ENCODE assay signal across 7 cellular contexts in the genomic region with DNA sequence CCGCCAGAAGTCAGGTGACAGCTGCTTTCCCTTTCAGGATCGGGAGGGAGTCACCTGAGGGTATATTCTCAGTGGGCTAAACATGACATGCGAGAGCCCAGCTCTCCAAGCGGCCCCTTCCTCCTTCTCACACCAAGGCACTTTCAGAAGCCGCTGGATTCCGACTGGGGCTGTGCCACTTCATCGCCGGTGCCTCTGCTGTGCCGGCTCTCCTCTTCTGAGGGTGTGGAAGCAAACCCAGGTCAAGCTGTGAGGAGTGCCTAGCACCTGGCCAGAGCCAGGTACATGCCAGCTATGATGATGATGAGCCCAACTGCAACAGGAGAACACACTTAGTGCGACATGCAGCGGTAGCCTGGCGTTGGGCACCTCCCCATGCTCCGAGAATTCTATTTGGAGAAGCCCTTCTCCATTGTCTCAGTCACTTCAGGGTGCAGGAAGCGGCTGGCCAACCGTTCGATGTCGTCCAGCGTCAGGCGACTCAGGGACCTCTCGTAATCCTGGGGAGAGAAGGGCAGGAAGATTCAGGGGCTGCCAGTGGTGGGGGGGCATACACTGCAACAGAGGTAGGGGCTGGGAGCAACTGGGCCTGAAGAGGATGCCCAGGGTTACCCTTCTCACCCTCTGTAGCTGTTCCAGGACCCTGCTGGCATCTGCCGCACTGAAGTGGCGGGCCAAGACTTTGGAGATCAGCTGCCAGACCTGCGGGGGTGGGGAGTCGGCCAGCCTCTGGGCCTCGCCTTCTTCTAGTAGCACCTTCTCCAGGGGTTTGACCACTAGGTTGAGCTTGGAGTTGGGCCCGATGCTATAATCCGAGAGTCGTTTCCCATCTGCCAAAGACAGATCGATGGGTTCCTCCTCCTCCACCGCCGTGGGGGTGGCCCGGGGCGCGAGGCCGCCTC. TPM values are rescaled to one million over a fixed set of nuclear protein-coding genes. Genes with fewer than 3 reads are reported as not detected.
DNase-seq lines count a peak whose midpoint lies in the region; TF ChIP-seq lines count a peak whose summit lies in the region.

No MANE protein-coding gene starts in this region.

- no peaks in the 10 kb centered on the region for H3K79me2 ChIP-seq in H9 (ENCODE audit: insufficient read depth, low read length)

- H2BK15ac ChIP-seq in H9 (ENCODE audit: low read depth, low read length): no peak overlapping the region

- no peak overlapping the region for H3K14ac ChIP-seq in H9 (ENCODE audit: insufficient read depth, low read length)

- H3K4me1 ChIP-seq in H9 (ENCODE audit: insufficient read depth, low read length): no peaks in the 10 kb centered on the region; the same call in 1 of the 2 replicates
- H3K4me1 ChIP-seq in SJSA1 (replicated peaks): peaks cover 30% of the 10 kb centered on the region
- peaks cover 27% of the 10 kb centered on the region for H3K4me1 ChIP-seq in skeletal muscle satellite cell (ENCODE audit: control insufficient read depth, insufficient read depth, low read length)

- H3K9me3 ChIP-seq in H9 (ENCODE audit: control insufficient read depth, low read depth, low read length): peaks cover 53% of the 10 kb centered on the region
- no peaks in the 10 kb centered on the region for H3K9me3 ChIP-seq in SJSA1 (replicated peaks)
- H3K9me3 ChIP-seq in skeletal muscle satellite cell (replicated peaks; ENCODE audit: low read length): no peaks in the 10 kb centered on the region

- no peak overlapping the region for H2BK5ac ChIP-seq in H9 (ENCODE audit: insufficient read length, low read length)

- no peak overlapping the region for H3K18ac ChIP-seq in H9 (ENCODE audit: insufficient read length, low read depth, low read length)

- H3K27me3 Mint-ChIP-seq in H9 (ENCODE audit: low read depth) (peaks cover 5% of the 10 kb centered on the region), glutamatergic neuron (ENCODE audit: unreplicated experiment) (no peaks in the 10 kb centered on the region)

- no peak overlapping the region for H4K5ac ChIP-seq in H9 (ENCODE audit: insufficient read length, low read depth, low read length)

- H3K27ac ChIP-seq in H9 (ENCODE audit: insufficient read length, low read depth, low read length) (no peak overlapping the region), SJSA1 (no peak overlapping the region)

- no peak overlapping the region for H3T11ph ChIP-seq in H9 (ENCODE audit: low read length)

- H4K91ac ChIP-seq in H9 (ENCODE audit: insufficient read length, low read depth, low read length): no peak overlapping the region

- H3K23ac ChIP-seq in H9 (ENCODE audit: insufficient read length, low read depth, low read length): no peak overlapping the region

- H3K79me1 ChIP-seq in H9 (ENCODE audit: insufficient read depth, low read depth, low read length, poor library complexity, severe bottlenecking): no peaks in the 10 kb centered on the region

- H2BK120ac ChIP-seq in H9 (ENCODE audit: low read depth, low read length, poor library complexity, severe bottlenecking): no peak overlapping the region

- no peak overlapping the region for H2AK5ac ChIP-seq in H9 (ENCODE audit: insufficient read length, low read length)

- H4K8ac ChIP-seq in H9 (replicated peaks; ENCODE audit: insufficient read length, low read depth, low read length): no peak overlapping the region

- H3K27ac Mint-ChIP-seq in H9 (no peak overlapping the region), glutamatergic neuron (ENCODE audit: unreplicated experiment) (no peak overlapping the region)

- H3K36me3 ChIP-seq in SJSA1 (peaks cover 35% of the 10 kb centered on the region), skeletal muscle satellite cell (ENCODE audit: insufficient read depth, low read length) (peaks cover 26% of the 10 kb centered on the region)

- H3K36me3 Mint-ChIP-seq in H9 (ENCODE audit: insufficient read depth in 1 of 3, low read depth in 3 of 3) (peaks cover 3 to 28% (median 22%) of the 10 kb centered on the region in 3 experiments; a peak in 6 of 7 replicates), glutamatergic neuron (ENCODE audit: unreplicated experiment) (no peaks in the 10 kb centered on the region)

- H3K4me3 ChIP-seq in SJSA1 (peak overlapping the region; percentile 71), skeletal muscle satellite cell (ENCODE audit: low read length) (peak overlapping the region; percentile 77)

- WGBS in H9 (ENCODE audit: extremely low coverage, insufficient read length, low lambda C conversion rate): no CpG with 5 or more reads among the region's 35 CpGs

- H2BK12ac ChIP-seq in H9 (ENCODE audit: insufficient read length, low read depth, low read length): no peak overlapping the region

- H3K4me1 Mint-ChIP-seq in H9: peaks cover 6 to 15% of the 10 kb centered on the region in 2 experiments; a peak in 3 of 4 replicates
- no peaks in the 10 kb centered on the region for H3K4me1 Mint-ChIP-seq in glutamatergic neuron (ENCODE audit: low read depth, unreplicated experiment)

- no peak overlapping the region for H3K4ac ChIP-seq in H9 (ENCODE audit: low read depth, low read length)

- peak overlapping the region; percentile 20 for H3K4me2 ChIP-seq in H9 (ENCODE audit: insufficient read depth, insufficient read length, low read length)
- peak overlapping the region; percentile 85 for H3K4me2 ChIP-seq in skeletal muscle satellite cell (ENCODE audit: low read length)

- H3K27me3 ChIP-seq in H9 (ENCODE audit: insufficient read depth, low read length) (no peaks in the 10 kb centered on the region), SJSA1 (replicated peaks) (no peaks in the 10 kb centered on the region), skeletal muscle satellite cell (ENCODE audit: control insufficient read depth, insufficient read depth, low read length) (no peaks in the 10 kb centered on the region)

- H3K23me2 ChIP-seq in H9 (ENCODE audit: insufficient read length, low read depth, low read length, poor library complexity, severe bottlenecking): no peaks in the 10 kb centered on the region

- no peak overlapping the region for H2BK20ac ChIP-seq in H9 (ENCODE audit: low read depth, low read length, poor library complexity, severe bottlenecking)

- H3K9ac ChIP-seq in H9 (ENCODE audit: extremely low read depth, insufficient read length, low read length) (no peak overlapping the region), skeletal muscle satellite cell (ENCODE audit: low read depth, low read length) (peak overlapping the region; percentile 73)

- DNase-seq in H9: no peak
- DNase-seq in SJSA1 (ENCODE audit: low read depth in 1 of 2, low spot score in 2 of 2): no peak
- DNase-seq in glutamatergic neuron: no peak
- no peak for DNase-seq in GM10266 (ENCODE audit: extremely low spot score)
- no peak for DNase-seq in GOT3 (lab: John Stamatoyannopoulos, UW)
- DNase-seq in NOMO-1 (lab: John Stamatoyannopoulos, UW; ENCODE audit: unreplicated experiment in 2 of 2): no peak

- H4K20me1 ChIP-seq in H9 (ENCODE audit: control insufficient read depth, insufficient read depth, insufficient read length): no peaks in the 10 kb centered on the region

- H3K4me3 Mint-ChIP-seq in H9 (peak overlapping the region; percentile 62 to 75), glutamatergic neuron (ENCODE audit: unreplicated experiment) (peak overlapping the region; percentile 46)

- H3K9me3 Mint-ChIP-seq in H9: peaks cover 69 to 78% of the 10 kb centered on the region in 2 experiments
- H3K9me3 Mint-ChIP-seq in glutamatergic neuron (ENCODE audit: unreplicated experiment): peaks cover 4% of the 10 kb centered on the region

- no peak overlapping the region for H2AFZ ChIP-seq in H9 (ENCODE audit: low read length)

- TF ChIP-seq CTCF in H9 (conservative IDR thresholded peaks at IDR 0.05): no peak
- no peak for TF ChIP-seq CTCF in glutamatergic neuron (IDR thresholded peaks at IDR 0.05; ENCODE audit: partially characterized antibody, unreplicated experiment)
- TF ChIP-seq CTCF in GM10266 (IDR thresholded peaks at IDR 0.05; ENCODE audit: control insufficient read depth, insufficient read depth, low read depth, missing control alignments): no peak

- no peak overlapping the region for H3K56ac ChIP-seq in H9 (ENCODE audit: insufficient read length, low read depth, low read length)

RNA-seq across cellular contexts. Expression of a gene that starts 1.0 kb away (rescaled TPM):
- total RNA-seq in H9 (2021) (30.9 and 35.4 TPM in 2 replicates), glutamatergic neuron (ENCODE audit: unreplicated experiment) (28.4 TPM)
- total RNA-seq in SJSA1 (2014; rRNA removed; shearing (Covaris generic)): 23.7 and 39.1 TPM in 2 replicates
- 33.2 and 34.0 TPM in 2 replicates for total RNA-seq in skeletal muscle satellite cell (2012; rRNA removed)

RNA-seq across cellular contexts. Expression of a gene that starts 5.0 kb away (rescaled TPM):
- 8.8 and 9.4 TPM in 2 replicates for total RNA-seq in H9 (2021)
- total RNA-seq in SJSA1 (2014; rRNA removed; shearing (Covaris generic)): 10.1 and 19.9 TPM in 2 replicates
- total RNA-seq in glutamatergic neuron (ENCODE audit: unreplicated experiment): 6.1 TPM
- 29.7 and 35.4 TPM in 2 replicates for total RNA-seq in skeletal muscle satellite cell (2012; rRNA removed)

RNA-seq across cellular contexts. Expression of a gene that starts 6.3 kb away (rescaled TPM):
- total RNA-seq in H9 (2021): 32.1 and 32.5 TPM in 2 replicates
- total RNA-seq in SJSA1 (2014; rRNA removed; shearing (Covaris generic)): 42.5 and 47.7 TPM in 2 replicates
- total RNA-seq in glutamatergic neuron (ENCODE audit: unreplicated experiment): 8.8 TPM
- 21.8 and 24.0 TPM in 2 replicates for total RNA-seq in skeletal muscle satellite cell (2012; rRNA removed)

RNA-seq across cellular contexts. Expression of a gene that starts 27.3 kb away (rescaled TPM):
- total RNA-seq in H9 (2021) (36.3 and 45.5 TPM in 2 replicates), glutamatergic neuron (ENCODE audit: unreplicated experiment) (458 TPM)
- total RNA-seq in SJSA1 (2014; rRNA removed; shearing (Covaris generic)): 0.32 and 0.47 TPM in 2 replicates
- 10.4 and 17.3 TPM in 2 replicates for total RNA-seq in skeletal muscle satellite cell (2012; rRNA removed)

RNA-seq across cellular contexts. Expression of a gene that starts 30.6 kb away (rescaled TPM):
- 21.0 and 22.8 TPM in 2 replicates for total RNA-seq in H9 (2021)
- total RNA-seq in SJSA1 (2014; rRNA removed; shearing (Covaris generic)): 19.6 and 28.8 TPM in 2 replicates
- 32.0 TPM for total RNA-seq in glutamatergic neuron (ENCODE audit: unreplicated experiment)
- total RNA-seq in skeletal muscle satellite cell (2012; rRNA removed): 35.4 and 40.3 TPM in 2 replicates
